Comparison of ENCODE assay signal across 8 cellular contexts in genomic region chr17:17043668-17044226, GRCh38. TPM values are rescaled to one million over a fixed set of nuclear protein-coding genes. Genes with fewer than 3 reads are reported as not detected.
DNase-seq lines count a peak whose midpoint lies in the region; ATAC-seq and TF ChIP-seq lines count a peak whose summit lies in the region.

No MANE protein-coding gene starts in this region.

- ATAC-seq in CD4-positive, CD25-positive, alpha-beta regulatory T cell (ENCODE audit: low read depth in 2 of 2) = no peak
- ATAC-seq in aorta (ENCODE audit: low FRiP score) (no peak), GM18505 (IDR thresholded peaks at IDR 0.05; ENCODE audit: unreplicated experiment) (no peak), GM21390 (IDR thresholded peaks at IDR 0.05; ENCODE audit: unreplicated experiment) (no peak)

- H3K27me3 Mint-ChIP-seq in CD4-positive, CD25-positive, alpha-beta regulatory T cell = no peaks in the 10 kb centered on the region
- H3K27me3 Mint-ChIP-seq in IgD-negative memory B cell = no peaks in the 10 kb centered on the region

- no peaks in the 10 kb centered on the region for H3K9me3 Mint-ChIP-seq in CD4-positive, CD25-positive, alpha-beta regulatory T cell
- H3K9me3 Mint-ChIP-seq in IgD-negative memory B cell = no peaks in the 10 kb centered on the region

- no peaks in the 10 kb centered on the region for H3K9me3 ChIP-seq in CD4-positive, CD25-positive, alpha-beta regulatory T cell (ENCODE audit: control insufficient read depth in 2 of 2, low read length in 2 of 2)
- H3K9me3 ChIP-seq in aorta (ENCODE audit: control insufficient read depth, low read length) = no peaks in the 10 kb centered on the region

- peak overlapping the region; percentile 98 for H3K4me2 ChIP-seq in mesendoderm (ENCODE audit: low read length)

- WGBS in mesendoderm (ENCODE audit: extremely low coverage, insufficient coverage, low lambda C conversion rate) = no CpG with 5 or more reads among the region's 11 CpGs
- WGBS in aorta, 2 donors = 3 to 4% methylated on average over 11 of the region's 11 CpGs

- no peak overlapping the region for H2AK5ac ChIP-seq in mesendoderm (ENCODE audit: low read length)

- no peak overlapping the region for H4K5ac ChIP-seq in mesendoderm (ENCODE audit: low read length)

- no peak overlapping the region for H2BK15ac ChIP-seq in mesendoderm (replicated peaks; ENCODE audit: low read depth)

- peak overlapping the region; percentile 93 for H3K9ac ChIP-seq in mesendoderm (ENCODE audit: low read length)

- no peak overlapping the region for H3K23ac ChIP-seq in mesendoderm (ENCODE audit: low read length)

- intact Hi-C loops in aorta (cut with DNase I) = no loop called here

- H3K4ac ChIP-seq in mesendoderm (ENCODE audit: low read depth, low read length) = no peak overlapping the region

- H3K36me3 ChIP-seq in CD4-positive, CD25-positive, alpha-beta regulatory T cell (ENCODE audit: control insufficient read depth, insufficient read depth, low read length) = no peaks in the 10 kb centered on the region
- H3K36me3 ChIP-seq in mesendoderm (ENCODE audit: control insufficient read depth, insufficient read depth, low read length) = no peaks in the 10 kb centered on the region
- H3K36me3 ChIP-seq in aorta (ENCODE audit: control insufficient read depth in 1 of 2, insufficient read depth in 2 of 2, low read length in 1 of 2) = no peaks in the 10 kb centered on the region

- peak overlapping the region; percentile 81 for H3K56ac ChIP-seq in mesendoderm (ENCODE audit: low read length)

- peak overlapping the region; percentile 84 to 95 (median 95) for H3K27ac Mint-ChIP-seq in CD4-positive, CD25-positive, alpha-beta regulatory T cell
- H3K27ac Mint-ChIP-seq in IgD-negative memory B cell = peak overlapping the region; percentile 59 to 95 (median 93)

- H3K27ac ChIP-seq in CD4-positive, CD25-positive, alpha-beta regulatory T cell (ENCODE audit: insufficient read depth, low read length, poor library complexity, severe bottlenecking) = no peak overlapping the region
- H3K27ac ChIP-seq in mesendoderm (ENCODE audit: low read depth, low read length) = no peak overlapping the region
- H3K27ac ChIP-seq in aorta (ENCODE audit: low read depth in 1 of 2, low read length in 2 of 2) = peak overlapping the region in 1 of 2 donors; percentile 80

- H3K27me3 ChIP-seq in CD4-positive, CD25-positive, alpha-beta regulatory T cell (ENCODE audit: control insufficient read depth, insufficient read depth, low read length) = no peaks in the 10 kb centered on the region
- H3K27me3 ChIP-seq in mesendoderm (ENCODE audit: insufficient read depth, low read length, poor library complexity) = no peaks in the 10 kb centered on the region
- no peaks in the 10 kb centered on the region for H3K27me3 ChIP-seq in aorta (ENCODE audit: control insufficient read depth in 1 of 2, insufficient read depth in 2 of 2, low read length in 1 of 2)

- peak overlapping the region; percentile 90 for H3K4me3 ChIP-seq in CD4-positive, CD25-positive, alpha-beta regulatory T cell (ENCODE audit: low read depth, low read length)
- H3K4me3 ChIP-seq in cardiac fibroblast (replicated peaks in 1 of 2; ENCODE audit: low read depth in 2 of 2, low read length in 2 of 2) (peak overlapping the region; percentile 70 to 72), mesendoderm (ENCODE audit: low read length) (peak overlapping the region; percentile 87), aorta (ENCODE audit: low read length in 2 of 2) (peak overlapping the region; percentile 70 to 83)

- peak overlapping the region; percentile 94 to 99 (median 96) for H3K4me3 Mint-ChIP-seq in CD4-positive, CD25-positive, alpha-beta regulatory T cell
- peak overlapping the region; percentile 81 to 98 (median 96) for H3K4me3 Mint-ChIP-seq in IgD-negative memory B cell

- no peak overlapping the region for H3K18ac ChIP-seq in mesendoderm (ENCODE audit: low read length)

- H2BK5ac ChIP-seq in mesendoderm (ENCODE audit: low read length) = no peak overlapping the region

- peaks cover 51% of the 10 kb centered on the region for H3K4me1 ChIP-seq in CD4-positive, CD25-positive, alpha-beta regulatory T cell (ENCODE audit: control insufficient read depth, insufficient read depth, low read length, poor library complexity, severe bottlenecking)
- H3K4me1 ChIP-seq in mesendoderm (ENCODE audit: control insufficient read depth, low read depth, low read length) = peaks cover 15% of the 10 kb centered on the region
- peaks cover 3 to 4% of the 10 kb centered on the region in 2 donors for H3K4me1 ChIP-seq in aorta (ENCODE audit: control insufficient read depth in 1 of 2, insufficient read depth in 2 of 2, low read length in 2 of 2)

- peaks cover 30 to 67% (median 47%) of the 10 kb centered on the region in 4 donors for H3K4me1 Mint-ChIP-seq in CD4-positive, CD25-positive, alpha-beta regulatory T cell
- peaks cover 39 to 57% (median 46%) of the 10 kb centered on the region in 3 donors for H3K4me1 Mint-ChIP-seq in IgD-negative memory B cell

- TF ChIP-seq CTCF in cardiac fibroblast (IDR thresholded peaks at IDR 0.05; ENCODE audit: low read depth, low read length) = no peak

- H2BK120ac ChIP-seq in mesendoderm (ENCODE audit: low read depth, low read length) = no peak overlapping the region

- peak in 1 of 3 donors; percentile 10 for DNase-seq in CD4-positive, CD25-positive, alpha-beta regulatory T cell
- DNase-seq in cardiac fibroblast (ENCODE audit: low read depth in 2 of 2) (no peak), mesendoderm (peak; percentile 47), aorta (peak in 1 of 2 donors; percentile 80), NCI-H446 (lab: John Stamatoyannopoulos, UW) (no peak)

- H3K36me3 Mint-ChIP-seq in CD4-positive, CD25-positive, alpha-beta regulatory T cell = peaks cover 4% of the 10 kb centered on the region
- H3K36me3 Mint-ChIP-seq in IgD-negative memory B cell = no peaks in the 10 kb centered on the region

- H3K79me1 ChIP-seq in mesendoderm (ENCODE audit: low read length) = peaks cover 26% of the 10 kb centered on the region

- H3K79me2 ChIP-seq in mesendoderm (ENCODE audit: control insufficient read depth, insufficient read depth, low read length) = peaks cover 56% of the 10 kb centered on the region

- H4K8ac ChIP-seq in mesendoderm (ENCODE audit: low read depth, low read length) = no peak overlapping the region

- no peak for TF ChIP-seq POLR2A in GM18505 (IDR thresholded peaks at IDR 0.05; ENCODE audit: borderline replicate concordance, extremely low read depth, insufficient read depth, insufficient read length)

RNA-seq across cellular contexts. Expression of gene MPRIP, which starts 1.5 kb away (rescaled TPM):
- 234 TPM for total RNA-seq in CD4-positive, CD25-positive, alpha-beta regulatory T cell
- 10 to 100 TPM; 49.0 to 88.5 (median 55.8) TPM for polyA plus RNA-seq in CD4-positive, CD25-positive, alpha-beta regulatory T cell
- polyA plus RNA-seq in IgD-negative memory B cell = 14.4 TPM
- 95.9 TPM for polyA plus RNA-seq in mesendoderm (2013, experiment 1 of 2)
- polyA plus RNA-seq in mesendoderm (2013, experiment 2 of 2) = 94.7 TPM
- total RNA-seq in aorta = 100 to 1,000 TPM; 361 to 519 TPM
- 100 to 1,000 TPM in 1 of 2 donors, 10 to 100 TPM in 1; 97.8 to 241 TPM for polyA plus RNA-seq in aorta
